In the genomic region with DNA sequence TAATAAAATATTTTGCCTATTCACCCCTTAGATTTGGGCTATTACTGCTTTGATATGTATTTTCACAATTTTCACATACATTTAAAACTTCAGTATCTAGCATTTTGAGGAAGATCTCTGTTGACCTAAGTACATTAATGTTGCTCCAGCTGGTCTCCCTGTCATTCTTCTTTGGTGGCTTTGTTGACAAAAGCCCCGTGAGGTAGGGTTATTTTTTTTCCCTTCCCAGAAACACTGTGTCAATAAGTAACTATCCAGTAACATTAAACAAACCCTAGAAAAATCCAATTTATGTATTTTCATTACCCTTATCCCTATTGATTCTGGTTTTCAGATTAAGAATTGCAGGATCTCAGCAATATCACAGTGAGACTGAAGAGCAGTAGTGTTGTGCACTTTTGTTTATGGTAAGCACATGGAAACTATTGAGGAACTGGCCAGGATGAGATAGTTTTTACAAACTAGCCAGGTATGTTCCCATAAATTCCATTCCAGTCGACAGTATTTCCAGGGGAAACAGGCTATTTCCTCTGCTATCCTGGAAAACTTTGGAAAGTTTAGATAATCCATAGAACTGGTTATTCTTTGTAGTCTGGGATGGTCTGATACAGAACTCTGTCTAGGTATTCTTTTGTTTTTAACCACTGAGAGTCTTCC, we compare ENCODE assay signal across 19 cellular contexts.
"Had no signal": no experiment of that assay in that cellular context is flagged by ENCODE, and none has a peak within 500 bp of the region (broad histone marks: within the 10 kb centered on the region; RNA-seq: fewer than 3 reads in every experiment).

No MANE protein-coding gene starts in this region.

- H3K27me3 ChIP-seq: brain microvascular endothelial cell, heart right ventricle, neural progenitor cell, ovary had no signal

- H2AFZ ChIP-seq: neural progenitor cell had no signal

- H3K36me3 ChIP-seq: brain microvascular endothelial cell, heart right ventricle, neural progenitor cell, ovary, thoracic aorta had no signal

- H3K4me2 ChIP-seq: neural progenitor cell had no signal

- H3K9ac ChIP-seq: neural progenitor cell had no signal

- DNase-seq: activated CD4-positive, alpha-beta memory T cell treated with anti-CD3 and anti-CD28 coated beads for 36 hours; activated CD4-positive, alpha-beta T cell treated with anti-CD3 and anti-CD28 coated beads for 1 hour; activated gamma-delta T cell; activated T-cell treated with anti-CD3 and anti-CD28 coated beads, Interleukin-2, amount 50 U/mL, for 48 hours; amygdala; brain microvascular endothelial cell; cerebellar nuclear complex; heart right ventricle; left ventricle myocardium superior; mesendoderm; ovary; stimulated activated CD4-positive, alpha-beta T cell treated with anti-CD3 and anti-CD28 coated beads, Interleukin-4, amount 100 ng/mL, for 4 hours; stimulated activated naive CD8-positive, alpha-beta T cell treated with anti-CD3 and anti-CD28 coated beads, Interleukin-15, amount 100 ng/mL, for 72 hours; T-helper 9 cell had no signal

- H3K4me3 ChIP-seq: heart right ventricle, neural progenitor cell, ovary, skin epidermis, thoracic aorta had no signal

- FAIRE-seq: frontal cortex, urothelium cell line had no signal

- H3K27ac ChIP-seq: brain microvascular endothelial cell, heart right ventricle, neural progenitor cell, ovary, skin epidermis, thoracic aorta had no signal

- H3K9me3 ChIP-seq: ovary, thoracic aorta had no signal

- H3K4me1 ChIP-seq: heart right ventricle had no signal

- ATAC-seq: heart right ventricle; left ventricle myocardium superior; stimulated activated naive CD8-positive, alpha-beta T cell treated with anti-CD3 and anti-CD28 coated beads, Interleukin-15, amount 100 ng/mL, for 72 hours had no signal
